ENCODE assay signal across 11 cellular contexts in the genomic region with DNA sequence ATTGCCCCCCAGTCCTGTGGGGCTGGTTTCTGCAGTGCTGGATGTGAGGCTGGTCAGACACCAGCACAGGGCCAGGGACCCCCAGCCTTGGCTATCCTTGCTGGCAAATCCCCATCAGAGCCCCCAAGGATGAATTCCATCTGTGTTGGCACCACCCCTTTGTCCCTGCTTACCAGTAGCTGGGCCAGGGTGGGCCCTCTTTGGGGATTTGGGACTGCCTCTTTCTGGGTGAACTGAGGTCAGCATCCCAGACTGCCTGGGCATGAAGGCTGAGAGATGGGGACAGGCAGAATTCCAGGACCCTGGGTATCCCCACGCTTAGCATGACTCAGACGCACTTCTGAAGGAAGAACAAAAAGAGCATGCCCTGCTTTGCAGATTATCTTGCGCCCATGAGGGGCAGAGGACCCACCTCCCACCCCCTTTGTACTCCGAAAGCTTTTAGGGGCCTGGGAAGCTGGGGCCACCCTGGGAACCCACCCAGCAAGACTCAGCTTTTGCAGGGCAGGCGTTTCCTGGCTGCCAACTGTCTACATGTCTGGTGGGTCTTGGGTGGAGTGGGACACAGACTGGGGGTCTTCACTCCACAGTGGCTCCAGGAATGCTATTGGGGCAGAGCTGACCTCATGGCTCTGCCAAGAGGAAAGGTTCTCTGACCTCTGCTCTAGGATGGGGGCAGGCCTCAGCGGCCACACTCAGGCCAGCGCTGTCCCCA. TPM values are rescaled to one million over a fixed set of nuclear protein-coding genes. Genes with fewer than 3 reads are reported as not detected.
DNase-seq lines count a peak whose midpoint lies in the region; ATAC-seq, FAIRE-seq and TF ChIP-seq lines count a peak whose summit lies in the region.
"Had no signal": no experiment of that assay in that cellular context is flagged by ENCODE, and none has a peak within 500 bp of the region (broad histone marks: within the 10 kb centered on the region; RNA-seq: fewer than 3 reads in every experiment).

No MANE protein-coding gene starts in this region.

- no peak overlapping the region for H3K4me3 ChIP-seq in bronchial epithelial cell (ENCODE audit: low read depth, low read length)

- no peak for TF ChIP-seq CTCF in bronchial epithelial cell (IDR thresholded peaks at IDR 0.05; ENCODE audit: insufficient read depth, low read length, severe bottlenecking)
- TF ChIP-seq CTCF in osteocyte (IDR thresholded peaks at IDR 0.05) = no peak

- H3K36me3 Mint-ChIP-seq in osteocyte (ENCODE audit: unreplicated experiment) = peaks cover 20% of the 10 kb centered on the region

- H3K36me3 ChIP-seq in bronchial epithelial cell (ENCODE audit: control insufficient read depth, insufficient read depth, low read length) = peaks cover 5% of the 10 kb centered on the region

- peaks cover 5% of the 10 kb centered on the region for H3K27me3 ChIP-seq in bronchial epithelial cell (ENCODE audit: control insufficient read depth, insufficient read depth, low read length)

- H3K4me3 Mint-ChIP-seq in osteocyte (ENCODE audit: unreplicated experiment) = no peak overlapping the region
- H3K4me3 Mint-ChIP-seq: natural killer cell treated with Interleukin-12 subunit alpha and Interleukin-12 subunit beta and Interleukin-15 and Interleukin-18, amount 100 ng/mL, for 72 hours had no signal

- peak; percentile 21 for ATAC-seq in HG02885 (IDR thresholded peaks at IDR 0.05; ENCODE audit: poor library complexity, unreplicated experiment)
- ATAC-seq in GM21447 (IDR thresholded peaks at IDR 0.05; ENCODE audit: unreplicated experiment) = no peak
- ATAC-seq in HG03280 (IDR thresholded peaks at IDR 0.05; ENCODE audit: unreplicated experiment) = no peak

- FAIRE-seq in bronchial epithelial cell (lab: Jason Lieb, UNC) = peak; percentile 73

- no peaks in the 10 kb centered on the region for H3K4me1 Mint-ChIP-seq in osteocyte (ENCODE audit: unreplicated experiment)

- peak; percentile 45 for DNase-seq in DMS 273 (lab: John Stamatoyannopoulos, UW; ENCODE audit: unreplicated experiment)
- no peak for DNase-seq in DMS 273 treated with DMSO at 0.1 percent for 48 hours (lab: John Stamatoyannopoulos, UW)
- peak; percentile 15 for DNase-seq in bronchial epithelial cell (ENCODE audit: low read depth)
- DNase-seq in osteocyte (ENCODE audit: extremely low spot score, unreplicated experiment) = no peak
- DNase-seq in islet precursor cell = no peak
- DNase-seq: DMS79, NCI-H1417 treated with DMSO at 0.1 percent for 48 hours had no signal

- no peaks in the 10 kb centered on the region for H3K27me3 Mint-ChIP-seq in osteocyte (ENCODE audit: unreplicated experiment)
- H3K27me3 Mint-ChIP-seq: natural killer cell treated with Interleukin-12 subunit alpha and Interleukin-12 subunit beta and Interleukin-15 and Interleukin-18, amount 100 ng/mL, for 72 hours had no signal

- H3K9me3 Mint-ChIP-seq in osteocyte (ENCODE audit: unreplicated experiment) = no peaks in the 10 kb centered on the region
- H3K9me3 Mint-ChIP-seq: natural killer cell treated with Interleukin-12 subunit alpha and Interleukin-12 subunit beta and Interleukin-15 and Interleukin-18, amount 100 ng/mL, for 72 hours had no signal

- peak overlapping the region; percentile 62 for H3K27ac Mint-ChIP-seq in osteocyte (ENCODE audit: unreplicated experiment)
- H3K27ac Mint-ChIP-seq: natural killer cell treated with Interleukin-12 subunit alpha and Interleukin-12 subunit beta and Interleukin-15 and Interleukin-18, amount 100 ng/mL, for 72 hours had no signal

RNA-seq across cellular contexts. Expression of gene RFLNA, which starts 26.8 kb away (rescaled TPM):
- not detected in 2 replicates for total RNA-seq in bronchial epithelial cell
- 0.91 and 1.4 TPM in 2 replicates for total RNA-seq in osteocyte
- total RNA-seq: natural killer cell treated with Interleukin-12 subunit alpha and Interleukin-12 subunit beta and Interleukin-15 and Interleukin-18, amount 100 ng/mL, for 72 hours had no signal

Comparison
In these comparisons a context has a peak if more than half of its experiments do, and no peak if none do; other contexts are left out.
1. DNase-seq: peak in DMS 273 (single experiment) and bronchial epithelial cell (single experiment); none in DMS 273 treated with DMSO at 0.1 percent for 48 hours (single experiment), osteocyte (single experiment) and islet precursor cell (single experiment).